16 cellular contexts compared by ENCODE assay signal in the genomic region with DNA sequence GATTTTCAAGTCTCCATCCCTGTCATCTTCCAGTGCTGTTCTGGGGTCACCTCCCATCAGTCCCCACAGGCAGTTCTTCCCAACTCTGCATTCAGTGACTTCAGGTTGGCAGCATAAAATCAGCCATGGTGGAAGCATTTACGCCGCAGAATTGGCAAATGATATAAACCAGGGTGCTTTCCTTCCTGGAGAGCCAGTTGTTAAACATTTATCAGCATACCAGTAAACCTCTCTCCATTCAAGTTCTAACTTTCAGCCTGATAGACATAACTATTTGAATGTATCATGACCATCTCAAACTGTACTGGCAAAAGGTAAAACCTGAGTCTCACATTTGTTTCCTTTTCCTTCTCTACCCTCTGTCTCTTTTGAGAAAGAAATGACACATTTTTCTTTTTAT.
DNase-seq lines count a peak whose midpoint lies in the region; ATAC-seq and TF ChIP-seq lines count a peak whose summit lies in the region.
"Had no signal": no experiment of that assay in that cellular context is flagged by ENCODE, and none has a peak within 500 bp of the region (broad histone marks: within the 10 kb centered on the region; RNA-seq: fewer than 3 reads in every experiment).

No MANE protein-coding gene starts in this region.

- no peaks in the 10 kb centered on the region for H4K20me1 ChIP-seq in smooth muscle cell (ENCODE audit: low read depth)
- H4K20me1 ChIP-seq: BLaER1 treated with 17β-estradiol and CSF1 and Interleukin-3, amounts not matched to agents 10 nM and 100 nM had no signal

- H3K36me3 ChIP-seq in SK-N-MC (ENCODE audit: insufficient read depth, low read length) (no peaks in the 10 kb centered on the region), smooth muscle cell (ENCODE audit: low read depth) (no peaks in the 10 kb centered on the region), esophagus squamous epithelium (no peaks in the 10 kb centered on the region), lower lobe of right lung (no peaks in the 10 kb centered on the region)
- H3K36me3 ChIP-seq: BE2C; BLaER1 treated with 17β-estradiol and CSF1 and Interleukin-3, amounts not matched to agents 10 nM and 100 nM had no signal

- no peaks in the 10 kb centered on the region for H3K27me3 ChIP-seq in smooth muscle cell (ENCODE audit: low read depth)
- H3K27me3 ChIP-seq in esophagus squamous epithelium = peaks cover 0 to 19% (median 0%) of the 10 kb centered on the region in 4 donors
- H3K27me3 ChIP-seq in lower lobe of right lung (ENCODE audit: low read depth) = no peaks in the 10 kb centered on the region
- H3K27me3 ChIP-seq: BE2C; BLaER1 treated with 17β-estradiol and CSF1 and Interleukin-3, amounts not matched to agents 10 nM and 100 nM had no signal

- TF ChIP-seq POLR2A in esophagus squamous epithelium (IDR thresholded peaks at IDR 0.05) = no peak

- WGBS in smooth muscle cell (ENCODE audit: low lambda C conversion rate) = 50% methylated on average over 2 of the region's 2 CpGs
- 43 to 65% methylated on average over 2 of the region's 2 CpGs for WGBS in esophagus squamous epithelium, 2 donors

- no peaks in the 10 kb centered on the region for H3K79me2 ChIP-seq in smooth muscle cell (ENCODE audit: low read depth)

- in situ Hi-C loops in ACHN (cut with HindIII; ENCODE audit: low pct_ligation_motif_present, low pct_unique_long_range_greater_than_20kb, low sequenced_read_pairs) = no loop called here

- intact Hi-C loops in left colon (cut with DNase I, micrococcal nuclease) (loop anchor here in 1 of 2 donors (5.0 to 10.0 kb wide), 2 partner anchors 191 to 293 kb away; no protein-coding TSS in a partner anchor), esophagus squamous epithelium (cut with DNase I) (loop anchor here (10.0 kb wide), 1 partner anchor 291 kb away; no protein-coding TSS in a partner anchor), lower lobe of right lung (cut with DNase I) (loop anchor here (5.0 kb wide), 1 partner anchor 188 kb away; no protein-coding TSS in a partner anchor)

- H3F3A ChIP-seq in smooth muscle cell (ENCODE audit: low read depth) = no peaks in the 10 kb centered on the region

- ATAC-seq in left colon (peak; percentile 64), lower lobe of right lung (no peak)

- H3K4me1 ChIP-seq in smooth muscle cell (ENCODE audit: low read depth) (no peaks in the 10 kb centered on the region), esophagus squamous epithelium (no peaks in the 10 kb centered on the region), lower lobe of right lung (no peaks in the 10 kb centered on the region)
- H3K4me1 ChIP-seq: BE2C; BLaER1 treated with 17β-estradiol and CSF1 and Interleukin-3, amounts not matched to agents 10 nM and 100 nM had no signal

- no peak for TF ChIP-seq CTCF in smooth muscle cell (IDR thresholded peaks at IDR 0.05; ENCODE audit: borderline replicate concordance, insufficient read depth, poor library complexity, severe bottlenecking)
- no peak for TF ChIP-seq CTCF in esophagus squamous epithelium (IDR thresholded peaks at IDR 0.05)
- no peak for TF ChIP-seq CTCF in lower lobe of right lung (IDR thresholded peaks at IDR 0.05)

- H3K9ac ChIP-seq in SK-N-MC (ENCODE audit: insufficient read length) = no peak overlapping the region
- H3K9ac ChIP-seq in smooth muscle cell (ENCODE audit: low read depth) = no peak overlapping the region
- H3K9ac ChIP-seq: BLaER1 treated with 17β-estradiol and CSF1 and Interleukin-3, amounts not matched to agents 10 nM and 100 nM had no signal

- H3K4me2 ChIP-seq in smooth muscle cell = no peak overlapping the region
- H3K4me2 ChIP-seq: BLaER1 treated with 17β-estradiol and CSF1 and Interleukin-3, amounts not matched to agents 10 nM and 100 nM; GM23338 had no signal

- H3K4me3 ChIP-seq in SK-N-MC (no peak overlapping the region), smooth muscle cell (no peak overlapping the region), esophagus squamous epithelium (no peak overlapping the region), lower lobe of right lung (no peak overlapping the region)
- H3K4me3 ChIP-seq: BLaER1 treated with 17β-estradiol and CSF1 and Interleukin-3, amounts not matched to agents 10 nM and 100 nM; GM23338 had no signal

- H2AFZ ChIP-seq in smooth muscle cell (ENCODE audit: low read depth) = peak overlapping the region; percentile 46
- H2AFZ ChIP-seq: GM23338 had no signal

- DNase-seq in ACHN (peak; percentile 26), SK-N-MC (ENCODE audit: low read depth, low spot score) (no peak), left colon (no peak), smooth muscle cell (lab: John Stamatoyannopoulos, UW; ENCODE audit: unreplicated experiment) (no peak), esophagus squamous epithelium (lab: John Stamatoyannopoulos, UW) (no peak), SW 1271 (lab: John Stamatoyannopoulos, UW) (no peak), lower lobe of right lung (no peak)
- DNase-seq: AML-193; BE2C; CD4-positive, alpha-beta T cell; CD8-positive, alpha-beta memory T cell; DND-41; H9 had no signal

- H3K27ac ChIP-seq in SK-N-MC (peak overlapping the region; percentile 58), smooth muscle cell (ENCODE audit: low read depth) (no peak overlapping the region), esophagus squamous epithelium (no peak overlapping the region), lower lobe of right lung (no peak overlapping the region)
- H3K27ac ChIP-seq: 22Rv1; BLaER1 treated with 17β-estradiol and CSF1 and Interleukin-3, amounts not matched to agents 10 nM and 100 nM had no signal

- H3K9me3 ChIP-seq in SK-N-MC (ENCODE audit: low read depth, low read length) = no peaks in the 10 kb centered on the region
- no peaks in the 10 kb centered on the region for H3K9me3 ChIP-seq in smooth muscle cell (replicated peaks; ENCODE audit: low read depth)
- no peaks in the 10 kb centered on the region for H3K9me3 ChIP-seq in esophagus squamous epithelium
- H3K9me3 ChIP-seq in lower lobe of right lung = no peaks in the 10 kb centered on the region
- H3K9me3 ChIP-seq: BE2C; BLaER1 treated with 17β-estradiol and CSF1 and Interleukin-3, amounts not matched to agents 10 nM and 100 nM had no signal
